ENCODE assay signal across 8 cellular contexts in the genomic region with DNA sequence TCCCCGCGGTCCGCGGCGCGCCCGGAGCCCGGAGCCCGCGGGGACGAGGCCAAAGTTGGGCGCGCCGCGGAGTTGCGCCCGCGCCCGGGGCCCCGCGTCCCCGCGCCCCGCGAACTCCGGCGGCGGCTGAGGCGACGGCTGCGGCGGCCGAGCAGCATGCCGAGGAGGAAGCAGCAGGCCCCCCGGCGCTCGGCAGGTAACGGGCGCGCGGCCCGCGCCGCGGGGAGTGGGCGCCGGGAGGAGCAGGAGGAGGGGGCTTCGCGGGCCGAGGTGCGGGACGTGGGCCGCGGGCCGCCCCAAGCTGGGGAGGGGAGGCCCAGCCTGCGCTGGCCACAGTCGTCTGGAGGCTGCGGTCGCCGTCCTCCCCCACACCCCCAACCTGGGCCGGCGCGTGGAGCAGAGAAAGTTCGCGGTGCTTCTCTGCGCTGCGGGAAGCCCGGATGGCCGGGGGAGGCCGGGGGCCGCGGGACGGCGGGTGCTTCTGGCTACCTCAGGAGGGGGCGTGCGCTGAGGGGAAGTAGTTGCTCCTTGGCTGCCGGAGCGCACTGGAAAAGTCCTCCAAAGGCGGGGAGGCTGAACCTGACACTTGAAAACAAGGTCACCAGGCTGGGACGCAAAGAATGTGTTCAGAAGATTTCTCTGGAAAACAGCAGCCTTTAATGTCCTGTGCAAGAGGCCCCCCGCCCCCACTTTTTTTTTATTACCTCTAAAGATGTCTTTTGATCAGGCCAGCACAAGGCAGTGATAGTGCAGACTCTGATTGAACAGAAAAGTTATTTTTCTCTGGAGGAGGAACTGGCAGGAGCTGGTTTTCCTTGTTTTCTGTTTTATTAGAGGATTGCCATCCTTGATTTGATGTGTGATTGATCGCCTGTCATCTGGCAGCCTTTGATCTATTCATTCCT. TPM values are rescaled to one million over a fixed set of nuclear protein-coding genes. Genes with fewer than 3 reads are reported as not detected.
DNase-seq lines count a peak whose midpoint lies in the region; ATAC-seq, FAIRE-seq and TF ChIP-seq lines count a peak whose summit lies in the region.

No MANE protein-coding gene starts in this region.

- 11% methylated on average over 6 of the region's 82 CpGs for WGBS in HepG2 (ENCODE audit: low lambda C conversion rate)

- intact Hi-C loops in HepG2 (cut with micrococcal nuclease; ENCODE audit: unreplicated experiment) = loop anchor here (5.0 kb wide), 2 partner anchors 80 to 615 kb away; a partner anchor contains a TSS

- H3K9ac ChIP-seq in HepG2 (ENCODE audit: insufficient read depth, low read depth, low read length) = peak overlapping the region; percentile 72

- no peak for ATAC-seq in central memory CD8-positive, alpha-beta T cell (replicated peaks; ENCODE audit: extremely low read depth, poor library complexity, severe bottlenecking)
- ATAC-seq in HepG2 (no peak), HG03565 (IDR thresholded peaks at IDR 0.05; ENCODE audit: unreplicated experiment) (no peak), GM19351 (IDR thresholded peaks at IDR 0.05; ENCODE audit: unreplicated experiment) (no peak)

- DNase-seq in AG10803 (ENCODE audit: low read depth) = no peak
- DNase-seq in SK-MEL-5 (ENCODE audit: low read depth, low spot score) = peak; percentile 13
- no peak for DNase-seq in central memory CD8-positive, alpha-beta T cell (ENCODE audit: low spot score in 2 of 2)
- peak; percentile 9 for DNase-seq in HepG2 (ENCODE audit: low spot score)

- peaks cover 69% of the 10 kb centered on the region for H3K4me1 Mint-ChIP-seq in central memory CD8-positive, alpha-beta T cell
- H3K4me1 Mint-ChIP-seq in stimulated activated naive CD8-positive, alpha-beta T cell treated with anti-CD3 and anti-CD28 coated beads, Interleukin-15, Interleukin-2, amounts not matched to agents 100 ng/mL and 50 ng/mL, for 24 hours (ENCODE audit: low read depth) = peaks cover 66% of the 10 kb centered on the region

- H3K4me3 Mint-ChIP-seq in central memory CD8-positive, alpha-beta T cell = peak overlapping the region; percentile 85
- H3K4me3 Mint-ChIP-seq in stimulated activated naive CD8-positive, alpha-beta T cell treated with anti-CD3 and anti-CD28 coated beads, Interleukin-15, Interleukin-2, amounts not matched to agents 100 ng/mL and 50 ng/mL, for 24 hours = peak overlapping the region; percentile 80

- H3K27me3 Mint-ChIP-seq in central memory CD8-positive, alpha-beta T cell = no peaks in the 10 kb centered on the region
- no peaks in the 10 kb centered on the region for H3K27me3 Mint-ChIP-seq in stimulated activated naive CD8-positive, alpha-beta T cell treated with anti-CD3 and anti-CD28 coated beads, Interleukin-15, Interleukin-2, amounts not matched to agents 100 ng/mL and 50 ng/mL, for 24 hours

- H3K9me3 Mint-ChIP-seq in central memory CD8-positive, alpha-beta T cell = no peaks in the 10 kb centered on the region
- H3K9me3 Mint-ChIP-seq in stimulated activated naive CD8-positive, alpha-beta T cell treated with anti-CD3 and anti-CD28 coated beads, Interleukin-15, Interleukin-2, amounts not matched to agents 100 ng/mL and 50 ng/mL, for 24 hours = no peaks in the 10 kb centered on the region

- peaks cover 24% of the 10 kb centered on the region for H3K36me3 Mint-ChIP-seq in central memory CD8-positive, alpha-beta T cell (ENCODE audit: insufficient read depth)
- H3K36me3 Mint-ChIP-seq in stimulated activated naive CD8-positive, alpha-beta T cell treated with anti-CD3 and anti-CD28 coated beads, Interleukin-15, Interleukin-2, amounts not matched to agents 100 ng/mL and 50 ng/mL, for 24 hours (ENCODE audit: low read depth) = peaks cover 4% of the 10 kb centered on the region

- TF ChIP-seq EP300 in HepG2 (IDR thresholded peaks at IDR 0.05; ENCODE audit: low read depth in 2 of 2, low read length in 2 of 2) (no peak), HepG2 (CRISPR knock-in tag; IDR thresholded peaks at IDR 0.05; ENCODE audit: borderline replicate concordance) (no peak)

- TF ChIP-seq POLR2A in GM18951 (IDR thresholded peaks at IDR 0.05; ENCODE audit: extremely low read depth, insufficient read depth, insufficient read length) (peak; percentile 26), HepG2 (IDR thresholded peaks at IDR 0.05; ENCODE audit: insufficient read depth in 1 of 2, low read depth in 2 of 2, low read length in 2 of 2) (no peak)

- H3K27me3 ChIP-seq in HepG2 (ENCODE audit: control insufficient read depth in 1 of 2, insufficient read depth in 2 of 2, low read length in 2 of 2) = no peaks in the 10 kb centered on the region; a peak in 2 of 5 replicates

- POLR2A ChIA-PET in HepG2 (lab: Yijun Ruan, JAX) = no interaction called here

- H3K4me1 ChIP-seq in HepG2 (ENCODE audit: insufficient read depth, low read length) = peaks cover 49% of the 10 kb centered on the region

- H3K27ac ChIP-seq in HepG2 (ENCODE audit: extremely low read length, insufficient read depth, low read length) = peak overlapping the region; percentile 46

- peaks cover 31% of the 10 kb centered on the region for H3K79me2 ChIP-seq in HepG2 (ENCODE audit: insufficient read depth, low read length)

- CTCF ChIA-PET in HepG2 (lab: Yijun Ruan, JAX; ENCODE audit: low intra/inter-chr PET ratio, low total read pairs) = no interaction called here

- H3K27ac Mint-ChIP-seq in central memory CD8-positive, alpha-beta T cell (ENCODE audit: low read depth) = peak overlapping the region; percentile 90
- H3K27ac Mint-ChIP-seq in stimulated activated naive CD8-positive, alpha-beta T cell treated with anti-CD3 and anti-CD28 coated beads, Interleukin-15, Interleukin-2, amounts not matched to agents 100 ng/mL and 50 ng/mL, for 24 hours = peak overlapping the region; percentile 79

- H3K4me3 ChIP-seq in AG10803 (ENCODE audit: low read length) = peak overlapping the region; percentile 76
- H3K4me3 ChIP-seq in HepG2 (replicated peaks in 1 of 3; ENCODE audit: insufficient read depth in 1 of 3, low read depth in 2 of 3, low read length in 3 of 3) = peak overlapping the region; percentile 65 to 95 (median 80)

- FAIRE-seq in HepG2 (lab: Jason Lieb, UNC) = no peak

- BruUV-seq in HepG2 (replicated peaks; lab: Mats Ljungman, UMichigan) = no TSS peak

- no peak for TF ChIP-seq CTCF in AG10803 (conservative IDR thresholded peaks at IDR 0.05; ENCODE audit: low read length)
- TF ChIP-seq CTCF in HepG2 (CRISPR knock-in tag; IDR thresholded peaks at IDR 0.05) = no peak

- in situ Hi-C loops in GM18951 (cut with MboI; ENCODE audit: low sequenced_read_pairs, unreplicated experiment) (no loop called here), SK-MEL-5 (cut with HindIII; ENCODE audit: low pct_unique_long_range_greater_than_20kb, low sequenced_read_pairs) (no loop called here), HepG2 (cut with HindIII; ENCODE audit: extremely low pct_ligation_motif_present, low pct_unique_long_range_greater_than_20kb) (loop anchor here (25.0 kb wide), 1 partner anchor 925 kb away; a partner anchor contains a TSS)

- H3K9me3 ChIP-seq in HepG2 (ENCODE audit: low read length) = no peaks in the 10 kb centered on the region

- no peak overlapping the region for H2AFZ ChIP-seq in HepG2 (ENCODE audit: low read length)

- peak overlapping the region; percentile 79 for H3K4me2 ChIP-seq in HepG2 (ENCODE audit: low read depth, low read length)

- no peak for TF ChIP-seq RAD21 in HepG2 (CRISPR knock-in tag; IDR thresholded peaks at IDR 0.05)

- peaks cover 7% of the 10 kb centered on the region; the same call in 1 of the 2 replicates for H4K20me1 ChIP-seq in HepG2 (ENCODE audit: insufficient read depth, low read length)

- no peaks in the 10 kb centered on the region for H3K36me3 ChIP-seq in HepG2 (replicated peaks in 1 of 2; ENCODE audit: control insufficient read depth in 1 of 2, insufficient read depth in 2 of 2, low read length in 2 of 2)

RNA-seq across cellular contexts. Expression of a gene that starts 1.4 kb away (rescaled TPM):
- total RNA-seq in SK-MEL-5 (2014; rRNA removed; shearing (Covaris generic)) = 3.0 and 4.1 TPM in 2 replicates
- 8.6 and 12.7 TPM in 2 replicates for polyA plus RNA-seq in SK-MEL-5 (2015; cell fraction: cytosol; rRNA removed)
- 4.9 and 7.5 TPM in 2 replicates for polyA plus RNA-seq in SK-MEL-5 (2015; cell fraction: nucleus; rRNA removed)
- total RNA-seq in HepG2 (2016; rRNA removed; fragmentation: Illumina TruSeq; extraction: Trizol) = 2.5 and 2.6 TPM in 2 replicates
- total RNA-seq in HepG2 (2016; cell fraction: cytosol; rRNA removed; fragmentation: Illumina TruSeq; extraction: Trizol; ENCODE audit: low read depth) = 0.20 and 0.35 TPM in 2 replicates
- total RNA-seq in HepG2 (2016; cell fraction: insoluble cytoplasmic fraction; rRNA removed; fragmentation: Illumina TruSeq; extraction: Trizol) = 2.1 and 2.4 TPM in 2 replicates
- total RNA-seq in HepG2 (2016; cell fraction: membrane; rRNA removed; fragmentation: Illumina TruSeq; extraction: Trizol) = 1.5 and 1.6 TPM in 2 replicates
- total RNA-seq in HepG2 (2016; cell fraction: nucleus; rRNA removed; fragmentation: Illumina TruSeq; extraction: Trizol) = 2.9 and 3.6 TPM in 2 replicates
- polyA plus RNA-seq in HepG2 (2011; rRNA removed) = 2.4 and 2.7 TPM in 2 replicates
- polyA plus RNA-seq in HepG2 (2011; cell fraction: cytosol; rRNA removed) = 1.7 and 1.8 TPM in 2 replicates
- polyA plus RNA-seq in HepG2 (2011; cell fraction: nucleus; rRNA removed) = 3.2 and 3.4 TPM in 2 replicates
- polyA plus RNA-seq in HepG2 (2012) = 4.3 and 4.7 TPM in 2 replicates
- polyA plus RNA-seq in HepG2 (2016; cell fraction: cytosol; fragmentation: Illumina TruSeq; extraction: Trizol; ENCODE audit: low read depth) = 0.17 and 0.18 TPM in 2 replicates
- polyA plus RNA-seq in HepG2 (2016; cell fraction: insoluble cytoplasmic fraction; fragmentation: Illumina TruSeq; extraction: Trizol; ENCODE audit: low read depth) = 2.9 and 3.5 TPM in 2 replicates
- polyA plus RNA-seq in HepG2 (2016; cell fraction: membrane; fragmentation: Illumina TruSeq; extraction: Trizol; ENCODE audit: low read depth) = 0.81 and 1.0 TPM in 2 replicates
- polyA plus RNA-seq in HepG2 (2016; cell fraction: nucleus; fragmentation: Illumina TruSeq; extraction: Trizol; ENCODE audit: insufficient read depth, low read depth) = 3.8 and 3.9 TPM in 2 replicates
- 4.9 and 6.5 TPM in 2 replicates for polyA minus RNA-seq in HepG2 (2011; rRNA and poly(A)+ RNA removed; ENCODE audit: low replicate concordance)
- polyA minus RNA-seq in HepG2 (2011; cell fraction: cytosol; rRNA and poly(A)+ RNA removed) = 4.2 and 4.7 TPM in 2 replicates
- polyA minus RNA-seq in HepG2 (2011; cell fraction: nucleus; rRNA and poly(A)+ RNA removed) = 4.4 and 4.8 TPM in 2 replicates

RNA-seq across cellular contexts. Expression of a gene that starts 3.0 kb away (rescaled TPM):
- total RNA-seq in SK-MEL-5 (2014; rRNA removed; shearing (Covaris generic)) = 7.2 and 10.0 TPM in 2 replicates
- 22.6 and 29.4 TPM in 2 replicates for polyA plus RNA-seq in SK-MEL-5 (2015; cell fraction: cytosol; rRNA removed)
- 29.7 and 30.8 TPM in 2 replicates for polyA plus RNA-seq in SK-MEL-5 (2015; cell fraction: nucleus; rRNA removed)
- total RNA-seq in HepG2 (2016; rRNA removed; fragmentation: Illumina TruSeq; extraction: Trizol) = 11.5 and 13.3 TPM in 2 replicates
- 3.0 and 3.5 TPM in 2 replicates for total RNA-seq in HepG2 (2016; cell fraction: cytosol; rRNA removed; fragmentation: Illumina TruSeq; extraction: Trizol; ENCODE audit: low read depth)
- total RNA-seq in HepG2 (2016; cell fraction: insoluble cytoplasmic fraction; rRNA removed; fragmentation: Illumina TruSeq; extraction: Trizol) = 12.0 and 13.7 TPM in 2 replicates
- total RNA-seq in HepG2 (2016; cell fraction: membrane; rRNA removed; fragmentation: Illumina TruSeq; extraction: Trizol) = 9.5 and 11.7 TPM in 2 replicates
- total RNA-seq in HepG2 (2016; cell fraction: nucleus; rRNA removed; fragmentation: Illumina TruSeq; extraction: Trizol) = 6.0 and 7.5 TPM in 2 replicates
- 23.5 and 25.3 TPM in 2 replicates for polyA plus RNA-seq in HepG2 (2011; rRNA removed)
- 17.8 and 19.5 TPM in 2 replicates for polyA plus RNA-seq in HepG2 (2011; cell fraction: cytosol; rRNA removed)
- 21.7 and 25.8 TPM in 2 replicates for polyA plus RNA-seq in HepG2 (2011; cell fraction: nucleus; rRNA removed)
- 16.2 and 18.2 TPM in 2 replicates for polyA plus RNA-seq in HepG2 (2012)
- 5.8 and 8.4 TPM in 2 replicates for polyA plus RNA-seq in HepG2 (2016; cell fraction: cytosol; fragmentation: Illumina TruSeq; extraction: Trizol; ENCODE audit: low read depth)
- 18.6 and 22.2 TPM in 2 replicates for polyA plus RNA-seq in HepG2 (2016; cell fraction: insoluble cytoplasmic fraction; fragmentation: Illumina TruSeq; extraction: Trizol; ENCODE audit: low read depth)
- polyA plus RNA-seq in HepG2 (2016; cell fraction: membrane; fragmentation: Illumina TruSeq; extraction: Trizol; ENCODE audit: low read depth) = 12.0 and 13.4 TPM in 2 replicates
- polyA plus RNA-seq in HepG2 (2016; cell fraction: nucleus; fragmentation: Illumina TruSeq; extraction: Trizol; ENCODE audit: insufficient read depth, low read depth) = 11.7 and 16.0 TPM in 2 replicates
- polyA minus RNA-seq in HepG2 (2011; rRNA and poly(A)+ RNA removed; ENCODE audit: low replicate concordance) = 91.8 and 99.6 TPM in 2 replicates
- polyA minus RNA-seq in HepG2 (2011; cell fraction: cytosol; rRNA and poly(A)+ RNA removed) = 14.5 and 19.7 TPM in 2 replicates
- 23.2 and 33.2 TPM in 2 replicates for polyA minus RNA-seq in HepG2 (2011; cell fraction: nucleus; rRNA and poly(A)+ RNA removed)

Comparison
In these comparisons a context has a peak if more than half of its experiments do, and no peak if none do; other contexts are left out.
1. DNase-seq: peak in SK-MEL-5 (single experiment) and HepG2 (single experiment); none in AG10803 (single experiment) and central memory CD8-positive, alpha-beta T cell (0 of 2).